17 cellular contexts compared by ENCODE assay signal in the genomic region with DNA sequence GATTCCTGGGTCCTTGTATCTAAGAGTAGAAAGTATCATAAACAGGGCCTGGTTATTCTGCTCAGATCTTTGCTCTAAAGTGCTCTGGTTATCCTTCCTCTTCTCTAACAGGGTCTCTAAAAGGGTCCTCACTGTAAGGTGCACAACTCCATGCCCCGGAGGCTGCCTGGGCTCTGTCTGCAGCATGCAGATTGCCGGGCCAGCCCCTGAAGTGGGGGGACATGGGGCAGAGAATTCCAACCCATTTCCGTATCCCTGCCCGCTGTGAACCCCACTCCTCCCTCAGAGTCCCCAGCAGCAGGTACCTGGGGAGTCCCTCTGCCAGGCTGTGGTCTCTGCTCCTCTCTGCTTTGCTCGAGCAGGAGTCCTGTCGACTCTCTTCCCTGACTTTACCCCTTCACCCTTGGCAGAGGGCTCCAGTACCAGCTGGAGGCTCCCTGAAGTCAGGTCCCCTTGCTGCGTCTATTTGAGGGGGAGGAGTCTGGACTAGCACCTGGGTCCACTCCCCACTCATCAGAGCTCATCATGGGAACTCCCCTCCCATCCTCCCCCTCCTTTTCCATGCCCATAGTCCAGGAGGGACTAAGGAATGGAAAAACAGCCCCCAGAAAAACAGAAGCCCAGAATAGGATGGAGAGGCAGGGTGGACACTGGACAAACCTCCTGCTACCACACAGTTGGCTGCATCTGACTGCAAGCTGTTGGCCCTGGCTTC. TPM values are rescaled to one million over a fixed set of nuclear protein-coding genes. Genes with fewer than 3 reads are reported as not detected.
DNase-seq lines count a peak whose midpoint lies in the region; TF ChIP-seq lines count a peak whose summit lies in the region.
"Had no signal": no experiment of that assay in that cellular context is flagged by ENCODE, and none has a peak within 500 bp of the region (broad histone marks: within the 10 kb centered on the region; RNA-seq: fewer than 3 reads in every experiment).

No MANE protein-coding gene starts in this region.

- no peaks in the 10 kb centered on the region for H3K9me3 Mint-ChIP-seq in neural progenitor cell
- H3K9me3 Mint-ChIP-seq: activated naive CD8-positive, alpha-beta T cell treated with anti-CD3 and anti-CD28 coated beads for 36 hours had no signal

- no peaks in the 10 kb centered on the region for H3K36me3 ChIP-seq in H7 (replicated peaks; ENCODE audit: control insufficient read depth, insufficient read depth, low read length)
- H3K36me3 ChIP-seq in NT2/D1 (ENCODE audit: insufficient read depth, insufficient read length, low read length): peaks cover 26% of the 10 kb centered on the region
- H3K36me3 ChIP-seq in neural progenitor cell: no peaks in the 10 kb centered on the region

- H3K4me1 Mint-ChIP-seq in neural progenitor cell: peaks cover 100% of the 10 kb centered on the region

- H4K20me1 ChIP-seq in neural progenitor cell (ENCODE audit: low read depth): peaks cover 75% of the 10 kb centered on the region

- peaks cover 10% of the 10 kb centered on the region for H3K36me3 Mint-ChIP-seq in neural progenitor cell
- H3K36me3 Mint-ChIP-seq: activated naive CD8-positive, alpha-beta T cell treated with anti-CD3 and anti-CD28 coated beads for 36 hours had no signal

- H3K4me2 ChIP-seq in neural progenitor cell: peak overlapping the region; percentile 71

- H2AFZ ChIP-seq in neural progenitor cell (replicated peaks): no peak overlapping the region

- no peak for TF ChIP-seq CTCF in neural progenitor cell (IDR thresholded peaks at IDR 0.05)

- peak overlapping the region; percentile 78 for H3K4me3 Mint-ChIP-seq in neural progenitor cell
- H3K4me3 Mint-ChIP-seq: activated naive CD8-positive, alpha-beta T cell treated with anti-CD3 and anti-CD28 coated beads for 36 hours had no signal

- peak; percentile 50 for DNase-seq in H7
- no peak for DNase-seq in NT2/D1 (ENCODE audit: low read depth, low spot score)
- peak; percentile 78 for DNase-seq in cerebellum (ENCODE audit: low spot score)
- DNase-seq in neural progenitor cell (ENCODE audit: low spot score): no peak
- no peak for DNase-seq in stimulated activated CD4-positive, alpha-beta T cell treated with anti-CD3 and anti-CD28 coated beads, Interleukin-12 subunit alpha, Interleukin-12 subunit beta, amount 100 ng/mL, for 4 hours
- DNase-seq in anterior cingulate cortex (lab: John Stamatoyannopoulos, UW): no peak
- no peak for DNase-seq in NCI-H2227 (lab: John Stamatoyannopoulos, UW; ENCODE audit: unreplicated experiment)
- DNase-seq: activated CD4-positive, alpha-beta T cell treated with anti-CD3 and anti-CD28 coated beads for 4 hours; activated naive CD8-positive, alpha-beta T cell treated with anti-CD3 and anti-CD28 coated beads for 36 hours; cortex of kidney; EL; NCI-H1436 treated with DMSO at 0.1 percent for 48 hours; NCI-H524 treated with DMSO at 0.1 percent for 48 hours; Right ventricle myocardium superior had no signal

- H3K27me3 Mint-ChIP-seq in neural progenitor cell (ENCODE audit: insufficient read depth, low read depth): peaks cover 17% of the 10 kb centered on the region
- H3K27me3 Mint-ChIP-seq: activated naive CD8-positive, alpha-beta T cell treated with anti-CD3 and anti-CD28 coated beads for 36 hours had no signal

- H3K27me3 ChIP-seq in H7 (ENCODE audit: control insufficient read depth, insufficient read depth, low read length) (peaks cover 3% of the 10 kb centered on the region; the same call in 1 of the 2 replicates), NT2/D1 (ENCODE audit: insufficient read depth, insufficient read length) (no peaks in the 10 kb centered on the region), neural progenitor cell (peaks cover 10% of the 10 kb centered on the region)

- H3F3A ChIP-seq in neural progenitor cell (ENCODE audit: low read depth): peaks cover 89% of the 10 kb centered on the region

- H3K4me3 ChIP-seq in H7 (ENCODE audit: insufficient read depth, low read depth, low read length) (no peak overlapping the region), NT2/D1 (ENCODE audit: insufficient read length, low read depth) (no peak overlapping the region), neural progenitor cell (no peak overlapping the region)

- H3K9me3 ChIP-seq in NT2/D1 (ENCODE audit: insufficient read depth, low read length): no peaks in the 10 kb centered on the region
- no peaks in the 10 kb centered on the region for H3K9me3 ChIP-seq in neural progenitor cell (ENCODE audit: low read depth)

- H3K27ac Mint-ChIP-seq in neural progenitor cell: peak overlapping the region; percentile 93
- H3K27ac Mint-ChIP-seq: activated naive CD8-positive, alpha-beta T cell treated with anti-CD3 and anti-CD28 coated beads for 36 hours had no signal

- H3K4me1 ChIP-seq in NT2/D1 (ENCODE audit: insufficient read depth, insufficient read length) (peaks cover 66% of the 10 kb centered on the region), neural progenitor cell (peaks cover 92% of the 10 kb centered on the region)

- no peak overlapping the region for H3K27ac ChIP-seq in neural progenitor cell

- H3K9ac ChIP-seq in NT2/D1 (ENCODE audit: insufficient read length, low read depth) (peak overlapping the region; percentile 75), neural progenitor cell (no peak overlapping the region)

- H3K79me2 ChIP-seq in neural progenitor cell (ENCODE audit: low read depth): peaks cover 10% of the 10 kb centered on the region

RNA-seq across cellular contexts. Expression of gene BLACAT1, which starts 12.1 kb away (rescaled TPM):
- 6.7 and 9.0 TPM in 2 replicates for total RNA-seq in H7 (2014; rRNA removed; shearing (Covaris generic))
- 2.5 TPM for total RNA-seq in cerebellum
- total RNA-seq in neural progenitor cell (ENCODE audit: low replicate concordance): 13.9 and 25.7 TPM in 2 replicates
- total RNA-seq: fibroblast of lung, osteocyte, Right ventricle myocardium superior had no signal

RNA-seq across cellular contexts. Expression of gene LEMD1, which starts 21.9 kb away (rescaled TPM):
- 19.4 and 25.1 TPM in 2 replicates for total RNA-seq in H7 (2014; rRNA removed; shearing (Covaris generic))
- total RNA-seq in cerebellum: 6.1 TPM
- 15.0 and 79.0 TPM in 2 replicates for total RNA-seq in neural progenitor cell (ENCODE audit: low replicate concordance)
- total RNA-seq: fibroblast of lung, osteocyte, Right ventricle myocardium superior, ureter had no signal

Comparison
In these comparisons a context has a peak if more than half of its experiments do, and no peak if none do; other contexts are left out.
1. DNase-seq: peak in H7 (single experiment) and cerebellum (single experiment); none in NT2/D1 (single experiment), neural progenitor cell (single experiment), stimulated activated CD4-positive, alpha-beta T cell treated with anti-CD3 and anti-CD28 coated beads, Interleukin-12 subunit alpha, Interleukin-12 subunit beta, amount 100 ng/mL, for 4 hours (single experiment), anterior cingulate cortex (0 of 58) and NCI-H2227 (single experiment).